14 cellular contexts compared by ENCODE assay signal in the genomic region with DNA sequence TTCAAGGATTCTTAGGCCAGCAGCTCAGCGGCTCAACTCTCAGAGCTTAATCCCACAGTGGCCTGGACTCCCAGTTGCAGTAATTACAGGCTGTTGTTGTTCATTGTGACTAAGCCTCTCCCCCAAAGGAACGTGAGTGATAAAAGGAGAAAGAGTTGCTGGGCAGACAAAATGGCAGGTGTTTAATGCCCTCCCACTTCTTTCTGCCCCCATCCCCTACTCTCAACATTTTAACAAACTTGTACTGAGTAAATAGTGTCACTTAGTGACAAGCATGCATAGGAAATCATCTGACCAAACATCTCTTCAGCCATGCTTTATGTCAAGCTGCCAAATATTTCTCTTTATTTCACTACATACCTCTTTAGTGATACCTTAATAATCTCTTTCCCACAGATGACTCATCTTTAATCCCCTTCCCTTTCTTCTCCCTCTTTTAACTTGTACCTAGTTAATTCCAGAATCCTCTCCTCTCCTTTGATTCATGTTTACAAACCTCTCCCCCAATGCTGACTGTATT. TPM values are rescaled to one million over a fixed set of nuclear protein-coding genes. Genes with fewer than 3 reads are reported as not detected.
DNase-seq lines count a peak whose midpoint lies in the region; ATAC-seq and TF ChIP-seq lines count a peak whose summit lies in the region.
"Had no signal": no experiment of that assay in that cellular context is flagged by ENCODE, and none has a peak within 500 bp of the region (broad histone marks: within the 10 kb centered on the region; RNA-seq: fewer than 3 reads in every experiment).

No MANE protein-coding gene starts in this region.

- H3K14ac ChIP-seq in IMR-90 (replicated peaks; ENCODE audit: low read depth, low read length), result no peak overlapping the region

- TF ChIP-seq RAD21 in IMR-90 (IDR thresholded peaks at IDR 0.05; ENCODE audit: low read length), result no peak

- H3K36me3 ChIP-seq in Caco-2 (ENCODE audit: control insufficient read depth, insufficient read depth, low read length), result no peaks in the 10 kb centered on the region
- no peaks in the 10 kb centered on the region for H3K36me3 ChIP-seq in IMR-90 (ENCODE audit: control insufficient read depth, insufficient read depth, low read length)
- H3K36me3 ChIP-seq in WERI-Rb-1, result no peaks in the 10 kb centered on the region

- intact Hi-C loops in Caco-2 (cut with micrococcal nuclease; ENCODE audit: unreplicated experiment) (no loop called here), IMR-90 (cut with micrococcal nuclease) (no loop called here)

- peaks cover 5% of the 10 kb centered on the region for H3K36me3 Mint-ChIP-seq in Caco-2 (ENCODE audit: insufficient read depth, unreplicated experiment)

- no peak overlapping the region for H3K4me2 ChIP-seq in IMR-90 (ENCODE audit: low read depth, low read length)

- H2BK120ac ChIP-seq in IMR-90 (ENCODE audit: low read depth, low read length), result no peak overlapping the region

- no peak for TF ChIP-seq CTCF in Caco-2 (IDR thresholded peaks at IDR 0.05; ENCODE audit: insufficient read depth in 1 of 2, low read depth in 1 of 2, low read length in 1 of 2, severe bottlenecking in 1 of 2, unreplicated experiment in 1 of 2)
- TF ChIP-seq CTCF in IMR-90 (conservative IDR thresholded peaks at IDR 0.05; ENCODE audit: low read depth, low read length), result no peak
- no peak for TF ChIP-seq CTCF in WERI-Rb-1 (IDR thresholded peaks at IDR 0.05; ENCODE audit: low read depth, low read length)

- peaks cover 15% of the 10 kb centered on the region for H3K4me1 Mint-ChIP-seq in Caco-2 (ENCODE audit: low read depth, unreplicated experiment)
- H3K4me1 Mint-ChIP-seq: activated T-helper 17 cell treated with anti-CD3 and anti-CD28 coated beads, Interleukin-2, amount 50 U/mL, for 72 hours had no signal

- H3K27me3 ChIP-seq in Caco-2 (replicated peaks; ENCODE audit: control insufficient read depth, insufficient read depth, low read length) (no peaks in the 10 kb centered on the region), IMR-90 (ENCODE audit: control insufficient read depth, insufficient read depth, low read length) (no peaks in the 10 kb centered on the region), WERI-Rb-1 (ENCODE audit: insufficient read depth, low read depth, severe bottlenecking) (no peaks in the 10 kb centered on the region)

- ATAC-seq in IMR-90 (ENCODE audit: low read depth) (peak; percentile 54), GM21786 (IDR thresholded peaks at IDR 0.05; ENCODE audit: unreplicated experiment) (no peak)
- ATAC-seq: activated T-helper 17 cell treated with anti-CD3 and anti-CD28 coated beads, Interleukin-2, amount 50 U/mL, for 72 hours had no signal

- H3K27ac ChIP-seq in IMR-90 (ENCODE audit: insufficient read depth, low read length), result no peak overlapping the region
- peak overlapping the region; percentile 79 for H3K27ac ChIP-seq in WERI-Rb-1

- H3K18ac ChIP-seq in IMR-90 (ENCODE audit: low read depth, low read length), result no peak overlapping the region

- H2AFZ ChIP-seq in IMR-90 (replicated peaks; ENCODE audit: low read length, poor library complexity), result peak overlapping the region; percentile 51

- H3K56ac ChIP-seq in IMR-90 (ENCODE audit: extremely low read depth, insufficient read depth, low read length), result no peak overlapping the region

- H2AK5ac ChIP-seq in IMR-90 (ENCODE audit: low read depth, low read length), result no peak overlapping the region

- BruUV-seq in Caco-2 (replicated peaks; lab: Mats Ljungman, UMichigan), result no TSS peak
- BruUV-seq in IMR-90 (replicated peaks; lab: Mats Ljungman, UMichigan), result no TSS peak

- H4K20me1 ChIP-seq in IMR-90 (ENCODE audit: insufficient read depth, low read length), result no peaks in the 10 kb centered on the region

- peak in 1 of 2 experiments; percentile 37 for DNase-seq in Caco-2
- DNase-seq in IMR-90, result peak; percentile 53
- peak; percentile 88 for DNase-seq in WERI-Rb-1
- DNase-seq in iris pigment epithelial cell (ENCODE audit: low read depth), result peak; percentile 86
- no peak for DNase-seq in NCI-H446 treated with DMSO at 0.1 percent for 48 hours (lab: John Stamatoyannopoulos, UW)
- DNase-seq in foreskin melanocyte, result no peak
- DNase-seq in NCI-H2029 treated with DMSO at 0.1 percent for 48 hours (lab: John Stamatoyannopoulos, UW), result no peak
- DNase-seq: activated CD4-positive, CD25-positive, alpha-beta regulatory T cell; AML-193; dermis blood vessel endothelial cell; NCI-H1092; RPMI8226 had no signal

- 0 out of 2 replicates have a peak, but pooled peaks cover 3% of the 10 kb centered on the region for H3K9me1 ChIP-seq in IMR-90 (ENCODE audit: insufficient read depth, low read length)

- CTCF ChIA-PET in Caco-2 (lab: Charles Lee) (interaction anchor here (1.3 kb wide), 1 partner anchor 12 kb away, joined by 5 read pairs; a partner anchor contains a TSS), IMR-90 (lab: Yijun Ruan, JAX) (no interaction called here)

- H3K79me1 ChIP-seq in IMR-90 (ENCODE audit: low read depth in 1 of 2, low read length in 2 of 2), result no peaks in the 10 kb centered on the region

- dilution Hi-C loops in IMR-90 (cut with HindIII; ENCODE audit: low sequenced_read_pairs, unreplicated experiment), result no loop called here

- peak overlapping the region; percentile 66 for H3K27ac Mint-ChIP-seq in Caco-2 (ENCODE audit: unreplicated experiment)
- H3K27ac Mint-ChIP-seq: activated T-helper 17 cell treated with anti-CD3 and anti-CD28 coated beads, Interleukin-2, amount 50 U/mL, for 72 hours had no signal

- no peak overlapping the region for H3K4me3 ChIP-seq in Caco-2 (ENCODE audit: low read depth, low read length)
- H3K4me3 ChIP-seq in IMR-90 (ENCODE audit: insufficient read depth, low read depth, low read length), result no peak overlapping the region
- H3K4me3 ChIP-seq in WERI-Rb-1 (ENCODE audit: low read depth, low read length), result no peak overlapping the region; the same call in 1 of the 2 replicates

- no peak overlapping the region for H2BK15ac ChIP-seq in IMR-90 (ENCODE audit: low read depth, low read length)

- no peak overlapping the region for H3K4ac ChIP-seq in IMR-90 (ENCODE audit: low read depth, low read length)

- H3K27me3 Mint-ChIP-seq in Caco-2 (ENCODE audit: insufficient read depth, unreplicated experiment), result no peaks in the 10 kb centered on the region

- H2BK20ac ChIP-seq in IMR-90 (ENCODE audit: low read depth, low read length), result no peak overlapping the region

- H3K9me3 ChIP-seq in Caco-2, result no peaks in the 10 kb centered on the region; the same call in 1 of the 2 replicates
- H3K9me3 ChIP-seq in IMR-90 (ENCODE audit: control insufficient read depth, insufficient read depth, low read length), result no peaks in the 10 kb centered on the region
- H3K9me3 ChIP-seq in WERI-Rb-1 (ENCODE audit: severe bottlenecking), result no peaks in the 10 kb centered on the region

- H3K4me1 ChIP-seq in Caco-2 (peaks cover 24% of the 10 kb centered on the region), IMR-90 (ENCODE audit: control insufficient read depth, insufficient read depth, low read length) (no peaks in the 10 kb centered on the region; the same call in 1 of the 2 replicates)

- in situ Hi-C loops in IMR-90 (cut with MboI; ENCODE audit: low sequenced_read_pairs), result no loop called here

- no peak overlapping the region for H3K9ac ChIP-seq in IMR-90 (ENCODE audit: low read depth, low read length)

- H4K8ac ChIP-seq in IMR-90 (ENCODE audit: low read depth in 2 of 2, low read length in 2 of 2), result no peak overlapping the region

- WGBS in IMR-90 (ENCODE audit: extremely low coverage in 2 of 2, insufficient read length in 1 of 2), 2 experiments, result no CpG with 5 or more reads among the region's 2 CpGs

- no peak for TF ChIP-seq POLR2A in IMR-90 (IDR thresholded peaks at IDR 0.05; ENCODE audit: low read depth, low read length)

- peaks cover 15% of the 10 kb centered on the region for H3K9me3 Mint-ChIP-seq in Caco-2 (ENCODE audit: unreplicated experiment)
- H3K9me3 Mint-ChIP-seq: activated T-helper 17 cell treated with anti-CD3 and anti-CD28 coated beads, Interleukin-2, amount 50 U/mL, for 72 hours had no signal

- no peak overlapping the region for H2BK5ac ChIP-seq in IMR-90 (ENCODE audit: low read depth, low read length, poor library complexity, severe bottlenecking)

- POLR2A ChIA-PET in Caco-2 (lab: Charles Lee), result no interaction called here
- POLR2A ChIA-PET in IMR-90 (lab: Charles Lee; ENCODE audit: unreplicated experiment), result no interaction called here

- no peak overlapping the region for H4K91ac ChIP-seq in IMR-90 (ENCODE audit: insufficient read depth, low read depth, low read length)

- H4K5ac ChIP-seq in IMR-90 (ENCODE audit: low read depth, low read length), result no peak overlapping the region

- no peak overlapping the region for H3K23ac ChIP-seq in IMR-90 (ENCODE audit: low read depth, low read length)

- peak overlapping the region; percentile 4 for H3K4me3 Mint-ChIP-seq in Caco-2 (ENCODE audit: unreplicated experiment)
- H3K4me3 Mint-ChIP-seq: activated T-helper 17 cell treated with anti-CD3 and anti-CD28 coated beads, Interleukin-2, amount 50 U/mL, for 72 hours had no signal

- H2AK9ac ChIP-seq in IMR-90 (replicated peaks; ENCODE audit: low read depth, low read length, poor library complexity), result no peak overlapping the region

TF ChIP-seq in IMR-90, 13 proteins besides CTCF, POLR2A, EP300 and RAD21:
- TF ChIP-seq BHLHE40 (IDR thresholded peaks at IDR 0.05; ENCODE audit: low read depth, low read length), result peak; percentile 61; the same call in 1 of the 2 replicates
- no peak for TF ChIP-seq FOS (IDR thresholded peaks at IDR 0.05; ENCODE audit: low read depth, low read length)
TF ChIP-seq in IMR-90: peak in this region for 1.

RNA-seq across cellular contexts. Expression of a gene that starts 12.4 kb away (rescaled TPM):
- total RNA-seq in Caco-2 (2022) (16.2 and 16.9 TPM in 2 replicates), IMR-90 (2012; rRNA removed) (7.0 and 16.7 TPM in 2 replicates)
- 5.6 and 7.3 TPM in 2 replicates for polyA plus RNA-seq in IMR-90 (2012; rRNA removed)
- polyA plus RNA-seq in IMR-90 (2012; cell fraction: cytosol; rRNA removed), result 0.53 and 0.84 TPM in 2 replicates
- polyA plus RNA-seq in IMR-90 (2012; cell fraction: nucleus; rRNA removed; ENCODE audit: low replicate concordance), result 0.60 and 7.4 TPM in 2 replicates

RNA-seq across cellular contexts. Expression of a gene that starts 47.8 kb away (rescaled TPM):
- total RNA-seq in Caco-2 (2022), result 73.8 and 79.4 TPM in 2 replicates
- total RNA-seq in IMR-90 (2012; rRNA removed), result 25.3 and 49.4 TPM in 2 replicates
- 8.7 and 9.7 TPM in 2 replicates for polyA plus RNA-seq in IMR-90 (2012; rRNA removed)
- polyA plus RNA-seq in IMR-90 (2012; cell fraction: cytosol; rRNA removed), result 0.78 and 0.89 TPM in 2 replicates
- 6.7 and 40.2 TPM in 2 replicates for polyA plus RNA-seq in IMR-90 (2012; cell fraction: nucleus; rRNA removed; ENCODE audit: low replicate concordance)

Comparison
In these comparisons a context has a peak if more than half of its experiments do, and no peak if none do; other contexts are left out.
1. DNase-seq: peak in IMR-90 (single experiment), WERI-Rb-1 (single experiment) and iris pigment epithelial cell (single experiment); none in NCI-H446 treated with DMSO at 0.1 percent for 48 hours (single experiment), foreskin melanocyte (single experiment) and NCI-H2029 treated with DMSO at 0.1 percent for 48 hours (single experiment).